Comparison of ENCODE assay signal across 1 cellular context in genomic region chr6:10891960-10892359, GRCh38.
A peak's percentile ranks its signal among the peaks of the same experiment; 100 is the strongest.
TF ChIP-seq lines count a peak whose summit lies in the region.

No MANE protein-coding gene starts in this region.

TF ChIP-seq in K562, 482 proteins besides CTCF, POLR2A, EP300 and RAD21:
- TF ChIP-seq MNT (conservative IDR thresholded peaks at IDR 0.05) (no peak), PPARD (CRISPR knock-in tag; IDR thresholded peaks at IDR 0.05) (no peak), IRF2 (CRISPR knock-in tag; IDR thresholded peaks at IDR 0.05) (no peak), ZNF512 (tag; IDR thresholded peaks at IDR 0.05) (no peak), NFIC (IDR thresholded peaks at IDR 0.05) (peak; percentile 81), ZNF175 (CRISPR knock-in tag; IDR thresholded peaks at IDR 0.05; ENCODE audit: low read depth) (no peak), MXI1 (IDR thresholded peaks at IDR 0.05; ENCODE audit: low read depth, low read length) (no peak), ETV6 (IDR thresholded peaks at IDR 0.05; ENCODE audit: borderline replicate concordance in 1 of 2, low read depth in 2 of 2, low read length in 1 of 2) (no peak), ETV6 (CRISPR knock-in tag; IDR thresholded peaks at IDR 0.05; ENCODE audit: borderline replicate concordance) (0 out of 2 replicates have a peak, but pooled peaks have one; percentile 34), HEY1 (CRISPR knock-in tag; IDR thresholded peaks at IDR 0.05; ENCODE audit: borderline replicate concordance) (no peak)
